ENCODE assay signal across 16 cellular contexts in the genomic region with DNA sequence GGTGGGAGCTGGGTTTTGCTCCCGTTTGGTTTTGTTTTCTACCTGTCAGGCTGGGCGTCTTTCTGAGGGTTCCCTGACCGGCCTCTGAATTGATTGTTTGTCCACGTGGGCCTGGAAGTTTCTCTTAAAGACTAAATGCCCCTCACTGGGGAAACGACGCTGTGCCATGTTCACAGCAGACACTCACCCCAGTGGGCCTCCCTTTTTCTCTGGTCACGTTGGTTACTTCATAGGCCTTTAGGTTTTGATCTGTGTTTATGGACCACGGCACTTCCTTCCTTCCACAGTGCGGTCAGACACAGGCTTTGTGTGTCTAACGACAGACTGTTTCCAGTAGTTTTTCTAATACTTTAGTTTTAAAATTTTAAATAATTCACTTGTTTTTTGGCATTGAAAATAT. TPM values are rescaled to one million over a fixed set of nuclear protein-coding genes. Genes with fewer than 3 reads are reported as not detected.
DNase-seq lines count a peak whose midpoint lies in the region; ATAC-seq and TF ChIP-seq lines count a peak whose summit lies in the region.
"Had no signal": no experiment of that assay in that cellular context is flagged by ENCODE, and none has a peak within 500 bp of the region (broad histone marks: within the 10 kb centered on the region; RNA-seq: fewer than 3 reads in every experiment).

No MANE protein-coding gene starts in this region.

- intact Hi-C loops in MCF 10A (cut with micrococcal nuclease), result loop anchor here (5.0 kb wide), 1 partner anchor 81 kb away; no protein-coding TSS in a partner anchor

- no peak for TF ChIP-seq CTCF in OCI-LY1 (IDR thresholded peaks at IDR 0.05; ENCODE audit: low read length)
- no peak for TF ChIP-seq CTCF in nephron progenitor cell (IDR thresholded peaks at IDR 0.05)
- TF ChIP-seq CTCF in MCF 10A (IDR thresholded peaks at IDR 0.05; ENCODE audit: unreplicated experiment), result no peak

- H3K36me3 ChIP-seq in OCI-LY1 (ENCODE audit: insufficient read depth, low read length), result peaks cover 75% of the 10 kb centered on the region
- H3K36me3 ChIP-seq in thymus (ENCODE audit: control insufficient read depth, insufficient read depth), result peaks cover 58% of the 10 kb centered on the region

- peak overlapping the region; percentile 5 for H3K27ac ChIP-seq in OCI-LY1 (ENCODE audit: low read depth, low read length, poor library complexity, severe bottlenecking)
- H3K27ac ChIP-seq in thymus (ENCODE audit: low read depth), result peak overlapping the region; percentile 5
- H3K27ac ChIP-seq: body of pancreas, epithelial cell of prostate had no signal

- H3K9me2 ChIP-seq in OCI-LY1 (ENCODE audit: low read depth, low read length), result no peaks in the 10 kb centered on the region
- H3K9me2 ChIP-seq: SK-N-SH had no signal

- no peaks in the 10 kb centered on the region for H4K20me1 ChIP-seq in OCI-LY1 (ENCODE audit: insufficient read depth, low read length)

- H3K4me3 ChIP-seq in OCI-LY1 (ENCODE audit: low read depth, low read length, poor library complexity, severe bottlenecking), result no peak overlapping the region
- no peak overlapping the region for H3K4me3 ChIP-seq in thymus (ENCODE audit: low read length)
- H3K4me3 ChIP-seq: body of pancreas, transverse colon had no signal

- H3K36me3 Mint-ChIP-seq in activated T-cell treated with anti-CD3 and anti-CD28 coated beads, Interleukin-2, amount 50 U/mL, for 72 hours (ENCODE audit: insufficient read depth in 2 of 2), result peaks cover 3 to 9% of the 10 kb centered on the region in 2 donors
- H3K36me3 Mint-ChIP-seq in nephron progenitor cell (ENCODE audit: low read depth) (peaks cover 64% of the 10 kb centered on the region), MCF 10A (ENCODE audit: insufficient read depth, unreplicated experiment) (peaks cover 61% of the 10 kb centered on the region)

- H2AFZ ChIP-seq in OCI-LY1 (ENCODE audit: low read length), result no peak overlapping the region

- DNase-seq in activated T-cell treated with anti-CD3 and anti-CD28 coated beads, Interleukin-2, amount 50 U/mL, for 72 hours, result peak in 1 of 2 donors; percentile 30
- no peak for DNase-seq in activated T-cell treated with anti-CD3 and anti-CD28 coated beads for 4 hours
- peak; percentile 43 to 54 for DNase-seq in dermis microvascular lymphatic vessel endothelial cell (ENCODE audit: low read depth in 2 of 2)
- no peak for DNase-seq in nephron progenitor cell
- DNase-seq in DMS153 treated with DMSO at 0.1 percent for 48 hours (lab: John Stamatoyannopoulos, UW; ENCODE audit: unreplicated experiment), result no peak
- no peak for DNase-seq in MCF 10A (ENCODE audit: unreplicated experiment)
- DNase-seq: body of pancreas, hypothalamus, NCI-H1105 treated with DMSO at 0.1 percent for 48 hours, NCI-H526 treated with DMSO at 0.1 percent for 48 hours, retina, SK-N-SH, transverse colon had no signal

- no peaks in the 10 kb centered on the region for H3K9me3 ChIP-seq in OCI-LY1 (ENCODE audit: low read length)
- H3K9me3 ChIP-seq in thymus (ENCODE audit: control insufficient read depth), result no peaks in the 10 kb centered on the region
- H3K9me3 ChIP-seq: body of pancreas, SK-N-SH, transverse colon had no signal

- H3K4me2 ChIP-seq in OCI-LY1 (ENCODE audit: low read length), result peak overlapping the region; percentile 2; the same call in 1 of the 2 replicates
- H3K4me2 ChIP-seq: SK-N-SH had no signal

- BruUV-seq in MCF 10A (replicated peaks; lab: Mats Ljungman, UMichigan), result no TSS peak

- H3K4me1 Mint-ChIP-seq in activated T-cell treated with anti-CD3 and anti-CD28 coated beads, Interleukin-2, amount 50 U/mL, for 72 hours (ENCODE audit: low read depth), result peaks cover 37% of the 10 kb centered on the region
- peaks cover 66% of the 10 kb centered on the region for H3K4me1 Mint-ChIP-seq in nephron progenitor cell
- H3K4me1 Mint-ChIP-seq in MCF 10A (ENCODE audit: insufficient read depth, unreplicated experiment), result peaks cover 9% of the 10 kb centered on the region

- H3K27me3 ChIP-seq in OCI-LY1 (ENCODE audit: insufficient read depth, low read length), result no peaks in the 10 kb centered on the region
- H3K27me3 ChIP-seq in thymus (ENCODE audit: control insufficient read depth, insufficient read depth), result no peaks in the 10 kb centered on the region
- H3K27me3 ChIP-seq: body of pancreas, transverse colon had no signal

- 13% methylated on average over 10 of the region's 10 CpGs for WGBS in thymus

- no peak overlapping the region for H3K27ac Mint-ChIP-seq in activated T-cell treated with anti-CD3 and anti-CD28 coated beads, Interleukin-2, amount 50 U/mL, for 72 hours
- H3K27ac Mint-ChIP-seq in nephron progenitor cell (no peak overlapping the region), MCF 10A (ENCODE audit: low read depth, unreplicated experiment) (no peak overlapping the region)

- H3K4me1 ChIP-seq in OCI-LY1 (ENCODE audit: insufficient read depth, low read length, severe bottlenecking), result peaks cover 16% of the 10 kb centered on the region
- H3K4me1 ChIP-seq in thymus (ENCODE audit: control insufficient read depth, insufficient read depth, low read length), result peaks cover 9% of the 10 kb centered on the region

- CTCF ChIA-PET in MCF 10A (lab: Yijun Ruan, JAX), result no interaction called here

- peak overlapping the region; percentile 51 to 78 for H3K4me3 Mint-ChIP-seq in activated T-cell treated with anti-CD3 and anti-CD28 coated beads, Interleukin-2, amount 50 U/mL, for 72 hours
- H3K4me3 Mint-ChIP-seq in nephron progenitor cell, result no peak overlapping the region
- no peak overlapping the region for H3K4me3 Mint-ChIP-seq in MCF 10A (ENCODE audit: unreplicated experiment)

- POLR2A ChIA-PET in MCF 10A (lab: Yijun Ruan, JAX), result no interaction called here

- no peaks in the 10 kb centered on the region for H3F3A ChIP-seq in OCI-LY1 (ENCODE audit: insufficient read depth, low read length)

- ATAC-seq in activated T-cell treated with anti-CD3 and anti-CD28 coated beads, Interleukin-2, amount 50 U/mL, for 72 hours (replicated peaks in 1 of 2), result peak; percentile 66 to 78
- ATAC-seq: body of pancreas had no signal

- H3K9ac ChIP-seq in OCI-LY1 (ENCODE audit: low read length), result no peak overlapping the region; the same call in 1 of the 2 replicates
- H3K9ac ChIP-seq: SK-N-SH had no signal

- H3K9me3 Mint-ChIP-seq in activated T-cell treated with anti-CD3 and anti-CD28 coated beads, Interleukin-2, amount 50 U/mL, for 72 hours, result no peaks in the 10 kb centered on the region
- H3K9me3 Mint-ChIP-seq in nephron progenitor cell (no peaks in the 10 kb centered on the region), MCF 10A (ENCODE audit: unreplicated experiment) (no peaks in the 10 kb centered on the region)

- no peaks in the 10 kb centered on the region for H3K27me3 Mint-ChIP-seq in activated T-cell treated with anti-CD3 and anti-CD28 coated beads, Interleukin-2, amount 50 U/mL, for 72 hours (ENCODE audit: low read depth)
- H3K27me3 Mint-ChIP-seq in nephron progenitor cell (ENCODE audit: low read depth, poor library complexity) (no peaks in the 10 kb centered on the region), MCF 10A (ENCODE audit: insufficient read depth, unreplicated experiment) (no peaks in the 10 kb centered on the region)

- H3K79me2 ChIP-seq in OCI-LY1 (ENCODE audit: insufficient read depth, low read length), result no peaks in the 10 kb centered on the region

RNA-seq across cellular contexts. Expression of gene NDUFS7, which starts 20.1 kb away (rescaled TPM):
- 100 to 1,000 TPM in 1 of 2 donors, 10 to 100 TPM in 1; 96.5 to 107 TPM for total RNA-seq in activated T-cell treated with anti-CD3 and anti-CD28 coated beads, Interleukin-2, amount 50 U/mL, for 72 hours
- 67.7 and 92.3 TPM in 2 replicates for total RNA-seq in dermis microvascular lymphatic vessel endothelial cell
- 61.8 TPM for polyA plus RNA-seq in thymus
- 135 and 137 TPM in 2 replicates for total RNA-seq in MCF 10A (2022)

RNA-seq across cellular contexts. Expression of gene GAMT, which starts 37.7 kb away (rescaled TPM):
- total RNA-seq in activated T-cell treated with anti-CD3 and anti-CD28 coated beads, Interleukin-2, amount 50 U/mL, for 72 hours, result 10 to 100 TPM; 13.6 to 17.7 TPM
- total RNA-seq in dermis microvascular lymphatic vessel endothelial cell (9.1 and 10.2 TPM in 2 replicates), MCF 10A (2022) (3.2 and 7.0 TPM in 2 replicates)
- 19.1 TPM for polyA plus RNA-seq in thymus

RNA-seq across cellular contexts. Expression of gene DAZAP1, which starts 43.8 kb away (rescaled TPM):
- 100 to 1,000 TPM; 219 to 252 TPM for total RNA-seq in activated T-cell treated with anti-CD3 and anti-CD28 coated beads, Interleukin-2, amount 50 U/mL, for 72 hours
- total RNA-seq in dermis microvascular lymphatic vessel endothelial cell (69.4 and 70.3 TPM in 2 replicates), MCF 10A (2022) (219 and 246 TPM in 2 replicates)
- 112 TPM for polyA plus RNA-seq in thymus

Comparison
In these comparisons a context has a peak if more than half of its experiments do, and no peak if none do; other contexts are left out.
1. DNase-seq: peak in dermis microvascular lymphatic vessel endothelial cell (2 of 2); none in activated T-cell treated with anti-CD3 and anti-CD28 coated beads for 4 hours (single experiment), nephron progenitor cell (single experiment), DMS153 treated with DMSO at 0.1 percent for 48 hours (single experiment) and MCF 10A (single experiment).
2. H3K4me3 Mint-ChIP-seq: peak in activated T-cell treated with anti-CD3 and anti-CD28 coated beads, Interleukin-2, amount 50 U/mL, for 72 hours (2 of 2); none in nephron progenitor cell (single experiment) and MCF 10A (single experiment).